Comparison of ENCODE assay signal across 1 cellular context in genomic region chr12:48489012-48489411, GRCh38.
TF ChIP-seq lines count a peak whose summit lies in the region.

No MANE protein-coding gene starts in this region.

TF ChIP-seq in GM23338, 12 proteins besides CTCF, POLR2A, EP300 and RAD21 (continued from another document):
- TF ChIP-seq ZNF462 (CRISPR knock-in tag; IDR thresholded peaks at IDR 0.05), result no peak
- TF ChIP-seq STAT1 (IDR thresholded peaks at IDR 0.05; ENCODE audit: unreplicated experiment), result no peak
- TF ChIP-seq EZH2 (IDR thresholded peaks at IDR 0.05; ENCODE audit: low read depth, unreplicated experiment), result no peak
